ENCODE assay signal across 9 cellular contexts in genomic region chr17:8001976-8002645, GRCh38. TPM values are rescaled to one million over a fixed set of nuclear protein-coding genes. Genes with fewer than 3 reads are reported as not detected.
A peak's percentile ranks its signal among the peaks of the same experiment; 100 is the strongest.
DNase-seq lines count a peak whose midpoint lies in the region; ATAC-seq and TF ChIP-seq lines count a peak whose summit lies in the region.
"Had no signal": no experiment of that assay in that cellular context is flagged by ENCODE, and none has a peak within 500 bp of the region (broad histone marks: within the 10 kb centered on the region; RNA-seq: fewer than 3 reads in every experiment).

Gene GUCY2D (plus strand): TSS chr17:8002615. CDS start chr17:8003048, 433 bp downstream.

- CTCF ChIA-PET in CD4-positive, alpha-beta T cell (lab: Charles Lee), result interaction anchor here (1.2 to 1.6 kb wide), 2 partner anchors 12 to 187 kb away, joined by 3 to 8 read pairs; no protein-coding TSS in a partner anchor

- in situ Hi-C loops in KBM-7 (cut with MboI; ENCODE audit: low pct_unique_long_range_greater_than_20kb, low sequenced_read_pairs), result no loop called here

- no peak within 1 kb of the TSS for H3K27ac ChIP-seq in CD4-positive, alpha-beta T cell (ENCODE audit: low read depth, low read length)
- H3K27ac ChIP-seq in ectodermal cell (ENCODE audit: insufficient read depth, low read depth, low read length, poor library complexity, severe bottlenecking) (no peak within 1 kb of the TSS), neural cell (ENCODE audit: low read length) (no peak within 1 kb of the TSS), tibial nerve (no peak within 1 kb of the TSS), prostate gland (no peak within 1 kb of the TSS)

- no peaks in the 10 kb centered on the region for H3K36me3 Mint-ChIP-seq in CD4-positive, alpha-beta T cell (ENCODE audit: low read depth)

- no peak for DNase-seq in CD4-positive, alpha-beta T cell
- DNase-seq in KBM-7 (peak; percentile 74), tibial nerve (ENCODE audit: low spot score in 2 of 2) (no peak), A172 (ENCODE audit: low spot score) (no peak), prostate gland (ENCODE audit: low spot score) (no peak)
- DNase-seq: NCI-H526 had no signal

- H4K20me1 ChIP-seq in neural cell (ENCODE audit: insufficient read depth), result no peaks in the 10 kb centered on the region

- TF ChIP-seq CTCF in CD4-positive, alpha-beta T cell (IDR thresholded peaks at IDR 0.05), result no peak
- no peak for TF ChIP-seq CTCF in neural cell (IDR thresholded peaks at IDR 0.05; ENCODE audit: poor library complexity, severe bottlenecking)
- TF ChIP-seq CTCF in tibial nerve (IDR thresholded peaks at IDR 0.05), result no peak
- TF ChIP-seq CTCF in prostate gland (IDR thresholded peaks at IDR 0.05), result no peak

- H3K4me3 Mint-ChIP-seq in CD4-positive, alpha-beta T cell, result peak within 1 kb of the TSS; percentile 3

- H3K9me3 Mint-ChIP-seq in CD4-positive, alpha-beta T cell, result no peaks in the 10 kb centered on the region

- H2AFZ ChIP-seq in neural cell (ENCODE audit: low read depth, low read length), result no peak within 1 kb of the TSS

- H3K9me2 ChIP-seq in neural cell (ENCODE audit: insufficient read depth, low read length), result no peaks in the 10 kb centered on the region

- no peaks in the 10 kb centered on the region for H3K36me3 ChIP-seq in ectodermal cell (ENCODE audit: control insufficient read depth, insufficient read depth, low read length)
- H3K36me3 ChIP-seq in neural cell (ENCODE audit: insufficient read depth, low read length), result no peaks in the 10 kb centered on the region
- H3K36me3 ChIP-seq in tibial nerve, result no peaks in the 10 kb centered on the region
- no peaks in the 10 kb centered on the region for H3K36me3 ChIP-seq in prostate gland

- TF ChIP-seq POLR2A in tibial nerve (IDR thresholded peaks at IDR 0.05) (no peak), prostate gland (IDR thresholded peaks at IDR 0.05) (no peak)

- ATAC-seq in CD4-positive, alpha-beta T cell (ENCODE audit: poor library complexity), result no peak
- no peak for ATAC-seq in GM21717 (IDR thresholded peaks at IDR 0.05; ENCODE audit: unreplicated experiment)

- WGBS in ectodermal cell, 2 experiments, result 36 to 40% methylated on average over 12 of the region's 12 CpGs
- WGBS in tibial nerve, 2 donors, result 23 to 31% methylated on average over 12 of the region's 12 CpGs
- WGBS in prostate gland, result 47% methylated on average over 12 of the region's 12 CpGs

- peaks cover 47% of the 10 kb centered on the region for H3K27me3 ChIP-seq in CD4-positive, alpha-beta T cell (ENCODE audit: control insufficient read depth, insufficient read depth, low read length)
- H3K27me3 ChIP-seq in ectodermal cell (ENCODE audit: control insufficient read depth, insufficient read depth, low read length, poor library complexity, severe bottlenecking), result peaks cover 65% of the 10 kb centered on the region
- peaks cover 65% of the 10 kb centered on the region for H3K27me3 ChIP-seq in neural cell (ENCODE audit: insufficient read depth, low read depth, low read length)
- H3K27me3 ChIP-seq in tibial nerve, result peaks cover 0 to 86% of the 10 kb centered on the region in 2 donors
- H3K27me3 ChIP-seq in prostate gland (replicated peaks; ENCODE audit: insufficient read depth), result peaks cover 6% of the 10 kb centered on the region

- peak within 1 kb of the TSS; percentile 28 for H3K4me3 ChIP-seq in ectodermal cell (ENCODE audit: insufficient read depth, low read depth, low read length)
- peak within 1 kb of the TSS; percentile 39 for H3K4me3 ChIP-seq in neural cell (ENCODE audit: low read length)
- peak within 1 kb of the TSS in 2 of 4 donors; percentile 12 to 19 for H3K4me3 ChIP-seq in tibial nerve
- peak within 1 kb of the TSS in 1 of 2 donors; percentile 26 for H3K4me3 ChIP-seq in prostate gland

- no peak within 1 kb of the TSS for H3K9ac ChIP-seq in neural cell (ENCODE audit: low read length)

- no peak within 1 kb of the TSS for H3K27ac Mint-ChIP-seq in CD4-positive, alpha-beta T cell

- no peaks in the 10 kb centered on the region for H3K9me3 ChIP-seq in CD4-positive, alpha-beta T cell (ENCODE audit: control insufficient read depth, low read length)
- no peaks in the 10 kb centered on the region for H3K9me3 ChIP-seq in ectodermal cell (ENCODE audit: control insufficient read depth, low read length)
- peaks cover 6% of the 10 kb centered on the region for H3K9me3 ChIP-seq in neural cell (ENCODE audit: low read length)
- H3K9me3 ChIP-seq in tibial nerve, result no peaks in the 10 kb centered on the region
- H3K9me3 ChIP-seq in prostate gland, result no peaks in the 10 kb centered on the region

- no peaks in the 10 kb centered on the region for H3K79me2 ChIP-seq in neural cell (replicated peaks; ENCODE audit: insufficient read depth, low read length)

- H3F3A ChIP-seq in neural cell (ENCODE audit: insufficient read depth, low read length, poor library complexity, severe bottlenecking), result no peaks in the 10 kb centered on the region

- peaks cover 65% of the 10 kb centered on the region for H3K27me3 Mint-ChIP-seq in CD4-positive, alpha-beta T cell

- POLR2A ChIA-PET in CD4-positive, alpha-beta T cell (lab: Charles Lee), result interaction anchor here (0.6 to 2.1 kb wide), 3 partner anchors 9 to 86 kb away, joined by 3 to 6 read pairs (median 3); no protein-coding TSS in a partner anchor

- TF ChIP-seq EP300 in neural cell (conservative IDR thresholded peaks at IDR 0.05; ENCODE audit: poor library complexity, severe bottlenecking), result no peak
- TF ChIP-seq EP300 in tibial nerve (IDR thresholded peaks at IDR 0.05), result no peak

- no peak within 1 kb of the TSS for H3K4me2 ChIP-seq in neural cell (ENCODE audit: low read length)

- peaks cover 8% of the 10 kb centered on the region for H3K4me1 Mint-ChIP-seq in CD4-positive, alpha-beta T cell (ENCODE audit: low read depth)

- H3K4me1 ChIP-seq in ectodermal cell (ENCODE audit: control insufficient read depth, insufficient read depth, low read length) (peaks cover 5% of the 10 kb centered on the region), tibial nerve (peaks cover 0 to 20% (median 14%) of the 10 kb centered on the region in 4 donors), prostate gland (replicated peaks) (peaks cover 10% of the 10 kb centered on the region)

- TF ChIP-seq RAD21 in neural cell (conservative IDR thresholded peaks at IDR 0.05), result no peak

- intact Hi-C loops in CD4-positive, alpha-beta T cell (cut with DNase I, micrococcal nuclease), result no loop called here
- intact Hi-C loops in prostate gland (cut with DNase I), result no loop called here

TF ChIP-seq in neural cell, 6 proteins besides CTCF, POLR2A, EP300 and RAD21:
- TF ChIP-seq MXI1 (conservative IDR thresholded peaks at IDR 0.05; ENCODE audit: poor library complexity, severe bottlenecking) (no peak), EZH2 (IDR thresholded peaks at IDR 0.05; ENCODE audit: borderline replicate concordance, insufficient read depth, low read length, poor library complexity, severe bottlenecking) (no peak), TAF1 (IDR thresholded peaks at IDR 0.05; ENCODE audit: low read depth) (no peak), REST (IDR thresholded peaks at IDR 0.05; ENCODE audit: borderline replicate concordance) (no peak), POLR2AphosphoS5 (IDR thresholded peaks at IDR 0.05) (no peak), SMC3 (conservative IDR thresholded peaks at IDR 0.05; ENCODE audit: poor library complexity) (no peak)

RNA-seq across cellular contexts. Expression of gene GUCY2D, which starts in this region (rescaled TPM):
- total RNA-seq in CD4-positive, alpha-beta T cell, result under 1 TPM in 1 of 2 experiments, not detected in 1; 0.06 TPM
- 0.37 TPM for polyA plus RNA-seq in ectodermal cell (2013, experiment 1 of 4)
- 0.09 TPM for polyA plus RNA-seq in ectodermal cell (2013, experiment 2 of 4)
- 0.69 TPM for polyA plus RNA-seq in ectodermal cell (2013, experiment 3 of 4)
- polyA plus RNA-seq in ectodermal cell (2013, experiment 4 of 4), result 0.20 TPM
- 0.07 and 0.10 TPM in 2 replicates for polyA plus RNA-seq in neural cell
- 0.24 TPM in 1 of 2 replicates, not detected in the other for polyA minus RNA-seq in neural cell
- under 1 TPM in 1 of 4 donors, not detected in 3; 0.30 TPM for total RNA-seq in tibial nerve
- not detected in 2 replicates for total RNA-seq in A172 (2014; rRNA removed; shearing (Covaris generic))
- 1 to 10 TPM in 1 of 2 donors, not detected in 1; 1.8 TPM for total RNA-seq in prostate gland
